Comparison of ENCODE assay signal across 16 cellular contexts in genomic region chr11:12473366-12473765, GRCh38.
"Had no signal": no experiment of that assay in that cellular context is flagged by ENCODE, and none has a peak within 500 bp of the region (broad histone marks: within the 10 kb centered on the region; RNA-seq: fewer than 3 reads in every experiment).

No MANE protein-coding gene starts in this region.

- FAIRE-seq: pancreas, small intestine, TTC549 had no signal

- H3K4me1 ChIP-seq: pancreas had no signal

- H3K27ac Mint-ChIP-seq: activated CD4-positive, alpha-beta T cell treated with anti-CD3 and anti-CD28 coated beads, Interleukin-2, amount 10 ng/mL, durations not matched to agents 7 days and 5 days; effector memory CD8-positive, alpha-beta T cell; immature natural killer cell; natural killer cell treated with Interleukin-12 subunit alpha and Interleukin-12 subunit beta and Interleukin-15 and Interleukin-18, amount 100 ng/mL, for 72 hours had no signal

- H3K9me3 ChIP-seq: adrenal gland, pancreas, upper lobe of left lung had no signal

- DNase-seq: activated CD4-positive, alpha-beta T cell treated with anti-CD3 and anti-CD28 coated beads, Interleukin-2, amount 10 ng/mL, durations not matched to agents 7 days and 5 days; activated CD4-positive, CD25-positive, alpha-beta regulatory T cell; activated naive CD4-positive, alpha-beta T cell treated with anti-CD3 and anti-CD28 coated beads, Interleukin-2, amount 50 U/mL, for 16 hours; adrenal gland; central memory CD4-positive, alpha-beta T cell; cortex of kidney; effector memory CD8-positive, alpha-beta T cell; erythroblast; immature natural killer cell; pancreas; small intestine; T-helper 2 cell; upper lobe of left lung had no signal

- H3K4me3 Mint-ChIP-seq: activated CD4-positive, alpha-beta T cell treated with anti-CD3 and anti-CD28 coated beads, Interleukin-2, amount 10 ng/mL, durations not matched to agents 7 days and 5 days; effector memory CD8-positive, alpha-beta T cell; immature natural killer cell; natural killer cell treated with Interleukin-12 subunit alpha and Interleukin-12 subunit beta and Interleukin-15 and Interleukin-18, amount 100 ng/mL, for 72 hours had no signal

- ATAC-seq: effector memory CD8-positive, alpha-beta T cell; natural killer cell treated with Interleukin-12 subunit alpha and Interleukin-12 subunit beta and Interleukin-15 and Interleukin-18, amount 100 ng/mL, for 72 hours; pancreas had no signal

- H3K4me3 ChIP-seq: adrenal gland, lung, pancreas, upper lobe of left lung had no signal

- H3K4me1 Mint-ChIP-seq: activated CD4-positive, alpha-beta T cell treated with anti-CD3 and anti-CD28 coated beads, Interleukin-2, amount 10 ng/mL, durations not matched to agents 7 days and 5 days; immature natural killer cell had no signal

- H3K27ac ChIP-seq: adrenal gland, pancreas, upper lobe of left lung had no signal

- H3K27me3 ChIP-seq: adrenal gland, pancreas, upper lobe of left lung had no signal

- H3K36me3 Mint-ChIP-seq: immature natural killer cell; natural killer cell treated with Interleukin-12 subunit alpha and Interleukin-12 subunit beta and Interleukin-15 and Interleukin-18, amount 100 ng/mL, for 72 hours had no signal

- H3K9me3 Mint-ChIP-seq: activated CD4-positive, alpha-beta T cell treated with anti-CD3 and anti-CD28 coated beads, Interleukin-2, amount 10 ng/mL, durations not matched to agents 7 days and 5 days; effector memory CD8-positive, alpha-beta T cell; immature natural killer cell; natural killer cell treated with Interleukin-12 subunit alpha and Interleukin-12 subunit beta and Interleukin-15 and Interleukin-18, amount 100 ng/mL, for 72 hours had no signal
